ENCODE assay signal across 30 cellular contexts in the genomic region with DNA sequence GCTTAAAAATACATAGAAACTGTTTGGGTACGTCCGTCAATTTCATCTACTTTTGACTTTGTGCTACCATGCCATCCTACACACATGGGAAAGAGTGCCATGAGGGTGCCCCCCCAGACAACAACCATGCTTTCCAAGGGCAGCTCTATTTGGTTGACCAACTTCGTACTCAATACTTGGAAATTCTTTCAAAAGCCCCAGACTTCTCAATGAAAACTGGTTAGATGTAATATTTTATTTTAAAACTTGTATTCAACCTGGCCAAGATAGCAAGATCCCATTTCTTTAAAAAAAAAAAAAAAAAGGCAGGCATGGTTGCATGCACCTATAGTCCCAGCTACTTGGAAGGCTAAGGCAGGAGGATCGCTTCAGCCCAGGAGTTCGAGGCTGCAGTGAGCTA.
"Had no signal": no experiment of that assay in that cellular context is flagged by ENCODE, and none has a peak within 500 bp of the region (broad histone marks: within the 10 kb centered on the region; RNA-seq: fewer than 3 reads in every experiment).

No MANE protein-coding gene starts in this region.

- H3K9me3 ChIP-seq: neutrophil, pancreas, prostate gland, thoracic aorta, thyroid gland, tibial nerve, upper lobe of left lung, vagina had no signal

- ATAC-seq: naive thymus-derived CD8-positive, alpha-beta T cell; natural killer cell treated with Interleukin-12 subunit alpha and Interleukin-12 subunit beta and Interleukin-15 and Interleukin-18, amount 100 ng/mL, for 72 hours; pancreas; right cardiac atrium; sciatic nerve; stimulated activated memory B cell treated with anti-CD40 and anti-IgM and Interleukin-4, amounts not matched to agents 10 μg/mL and 1 μg/mL and 100 μg/mL, for 72 hours; stimulated activated naive CD8-positive, alpha-beta T cell treated with anti-CD3 and anti-CD28 coated beads, Interleukin-15, amount 100 ng/mL, for 72 hours; stimulated activated naive CD8-positive, alpha-beta T cell treated with anti-CD3 and anti-CD28 coated beads, Interleukin-15, Interleukin-2, amounts not matched to agents 100 U/mL and 50 U/mL, for 24 hours had no signal

- H3K27ac ChIP-seq: neutrophil, pancreas, prostate gland, skin epidermis, spleen, thoracic aorta, thyroid gland, tibial nerve, upper lobe of left lung, vagina had no signal

- DNase-seq: naive B cell; naive thymus-derived CD8-positive, alpha-beta T cell; nephron progenitor cell; nucleus accumbens; pancreas; right cardiac atrium; spleen; stimulated activated CD4-positive, alpha-beta T cell treated with anti-CD3 and anti-CD28 coated beads, Interleukin-12 subunit alpha, Interleukin-12 subunit beta, amount 100 ng/mL, for 4 hours; stimulated activated CD4-positive, alpha-beta T cell treated with anti-CD3 and anti-CD28 coated beads, Interleukin-1b, Interleukin-23, amount 100 ng/mL, for 48 hours; stimulated activated CD4-positive, alpha-beta T cell treated with anti-CD3 and anti-CD28 coated beads, Interleukin-4, amount 100 ng/mL, for 1 hour; stimulated activated CD4-positive, alpha-beta T cell treated with anti-CD3 and anti-CD28 coated beads, Interleukin-4, amount 100 ng/mL, for 4 hours; stimulated activated CD8-positive, alpha-beta memory T cell treated with anti-CD3 and anti-CD28 coated beads, Interleukin-4, amount 100 ng/mL, for 48 hours; stimulated activated naive CD4-positive, alpha-beta T cell; stimulated activated naive CD8-positive, alpha-beta T cell treated with anti-CD3 and anti-CD28 coated beads, Interleukin-15, amount 100 ng/mL, for 72 hours; stimulated activated naive CD8-positive, alpha-beta T cell treated with anti-CD3 and anti-CD28 coated beads, Interleukin-15, Interleukin-2, amounts not matched to agents 100 U/mL and 50 U/mL, for 24 hours; substantia nigra; thyroid gland; trophoblast cell; upper lobe of left lung had no signal

- H3K4me2 ChIP-seq: smooth muscle cell had no signal

- FAIRE-seq: pancreas, urothelium cell line had no signal

- H3K27me3 ChIP-seq: neutrophil, pancreas, spleen, thyroid gland, tibial nerve, upper lobe of left lung, vagina had no signal

- H3K4me3 ChIP-seq: pancreas, prostate gland, skin epidermis, smooth muscle cell, spleen, thoracic aorta, thyroid gland, tibial nerve, upper lobe of left lung, vagina had no signal

- H3K36me3 ChIP-seq: neutrophil, pancreas, prostate gland, thoracic aorta, thyroid gland, upper lobe of left lung, vagina had no signal
